ENCODE assay signal across 10 cellular contexts in genomic region chr11:62889126-62889483, GRCh38. TPM values are rescaled to one million over a fixed set of nuclear protein-coding genes. Genes with fewer than 3 reads are reported as not detected.
DNase-seq lines count a peak whose midpoint lies in the region; ATAC-seq and TF ChIP-seq lines count a peak whose summit lies in the region.
"Had no signal": no experiment of that assay in that cellular context is flagged by ENCODE, and none has a peak within 500 bp of the region (broad histone marks: within the 10 kb centered on the region; RNA-seq: fewer than 3 reads in every experiment).

No MANE protein-coding gene starts in this region.

- H3K36me3 Mint-ChIP-seq in Caco-2 (ENCODE audit: insufficient read depth, unreplicated experiment): peaks cover 88% of the 10 kb centered on the region

- intact Hi-C loops in Caco-2 (cut with micrococcal nuclease; ENCODE audit: unreplicated experiment): loop anchor here (1.0 kb wide), 1 partner anchor 8 kb away; no protein-coding TSS in a partner anchor

- peak overlapping the region; percentile 83 for H3K27ac Mint-ChIP-seq in Caco-2 (ENCODE audit: unreplicated experiment)

- peaks cover 57% of the 10 kb centered on the region for H3K4me1 Mint-ChIP-seq in Caco-2 (ENCODE audit: low read depth, unreplicated experiment)

- CTCF ChIA-PET in Caco-2 (lab: Charles Lee): interaction anchor here (0.9 to 1.9 kb wide), 5 partner anchors 8 to 135 kb away, joined by 3 to 8 read pairs (median 5); partner anchors contain the start of genes SLC3A2 and TMEM179B

- WGBS in mesodermal cell (ENCODE audit: insufficient coverage in 2 of 2), 2 experiments: 87 to 100% methylated on average over 1 of the region's 2 CpGs

- H3K27me3 ChIP-seq in Caco-2 (replicated peaks; ENCODE audit: control insufficient read depth, insufficient read depth, low read length) (no peaks in the 10 kb centered on the region), WERI-Rb-1 (ENCODE audit: insufficient read depth, low read depth, severe bottlenecking) (no peaks in the 10 kb centered on the region)

- H3K4me1 ChIP-seq in Caco-2: peaks cover 75% of the 10 kb centered on the region
- H3K4me1 ChIP-seq in mesodermal cell (ENCODE audit: control insufficient read depth, insufficient read depth, low read length, poor library complexity, severe bottlenecking): peaks cover 45% of the 10 kb centered on the region

- DNase-seq in Caco-2 (no peak), WERI-Rb-1 (no peak), erythroblast (lab: John Stamatoyannopoulos, UW) (no peak), NCI-H2107 (lab: John Stamatoyannopoulos, UW) (no peak)
- DNase-seq: activated naive CD4-positive, alpha-beta T cell treated with anti-CD3 and anti-CD28 coated beads, Interleukin-2, amount 10 ng/mL, durations not matched to agents 7 days and 5 days; stimulated activated CD4-positive, alpha-beta T cell treated with anti-CD3 and anti-CD28 coated beads, Interleukin-4, amount 100 ng/mL, for 24 hours had no signal

- POLR2A ChIA-PET in Caco-2 (lab: Charles Lee): interaction anchor here (0.8 to 1.6 kb wide), 10 partner anchors 8 to 162 kb away, joined by 4 to 18 read pairs (median 6); partner anchors contain the start of genes HNRNPUL2, POLR2G, SLC3A2 and STX5

- no peak overlapping the region for H3K4me3 ChIP-seq in Caco-2 (ENCODE audit: low read depth, low read length)
- no peak overlapping the region for H3K4me3 ChIP-seq in WERI-Rb-1 (ENCODE audit: low read depth, low read length)
- no peak overlapping the region for H3K4me3 ChIP-seq in mesodermal cell (ENCODE audit: extremely low read depth, insufficient read depth, low read length, poor library complexity, severe bottlenecking)
- H3K4me3 ChIP-seq: GM12878 had no signal

- TF ChIP-seq POLR2A in erythroblast (IDR thresholded peaks at IDR 0.05; ENCODE audit: low read length): no peak

- no TSS peak for BruUV-seq in Caco-2 (replicated peaks; lab: Mats Ljungman, UMichigan)

- no peaks in the 10 kb centered on the region for H3K27me3 Mint-ChIP-seq in Caco-2 (ENCODE audit: insufficient read depth, unreplicated experiment)

- H3K9me3 Mint-ChIP-seq in Caco-2 (ENCODE audit: unreplicated experiment): no peaks in the 10 kb centered on the region
- H3K9me3 Mint-ChIP-seq: activated naive CD4-positive, alpha-beta T cell treated with anti-CD3 and anti-CD28 coated beads, Interleukin-2, amount 10 ng/mL, durations not matched to agents 7 days and 5 days had no signal

- H3K36me3 ChIP-seq in Caco-2 (ENCODE audit: control insufficient read depth, insufficient read depth, low read length) (peaks cover 19% of the 10 kb centered on the region), WERI-Rb-1 (peaks cover 55% of the 10 kb centered on the region), mesodermal cell (ENCODE audit: control insufficient read depth, insufficient read depth, low read length) (peaks cover 59% of the 10 kb centered on the region)

- TF ChIP-seq CTCF in Caco-2 (IDR thresholded peaks at IDR 0.05; ENCODE audit: insufficient read depth in 1 of 2, low read depth in 1 of 2, low read length in 1 of 2, severe bottlenecking in 1 of 2, unreplicated experiment in 1 of 2): no peak
- no peak for TF ChIP-seq CTCF in WERI-Rb-1 (IDR thresholded peaks at IDR 0.05; ENCODE audit: low read depth, low read length)

- ATAC-seq in GM21576 (IDR thresholded peaks at IDR 0.05; ENCODE audit: unreplicated experiment): no peak

- peak overlapping the region; percentile 2; the same call in 1 of the 2 replicates for H3K27ac ChIP-seq in WERI-Rb-1
- peak overlapping the region; percentile 68 for H3K27ac ChIP-seq in mesodermal cell (ENCODE audit: low read depth, low read length, severe bottlenecking)

- H3K9me3 ChIP-seq in Caco-2: no peaks in the 10 kb centered on the region
- no peaks in the 10 kb centered on the region for H3K9me3 ChIP-seq in WERI-Rb-1 (ENCODE audit: severe bottlenecking)
- H3K9me3 ChIP-seq in mesodermal cell (ENCODE audit: control insufficient read depth, low read length): no peaks in the 10 kb centered on the region

- H3K4me3 Mint-ChIP-seq in Caco-2 (ENCODE audit: unreplicated experiment): peak overlapping the region; percentile 64
- H3K4me3 Mint-ChIP-seq: activated naive CD4-positive, alpha-beta T cell treated with anti-CD3 and anti-CD28 coated beads, Interleukin-2, amount 10 ng/mL, durations not matched to agents 7 days and 5 days had no signal

RNA-seq across cellular contexts. Expression of gene SLC3A2, which starts 8.4 kb away (rescaled TPM):
- 763 and 879 TPM in 2 replicates for total RNA-seq in Caco-2 (2022)
- polyA plus RNA-seq in mesodermal cell (2013, experiment 1 of 2): 157 TPM
- 150 TPM for polyA plus RNA-seq in mesodermal cell (2013, experiment 2 of 2)

RNA-seq across cellular contexts. Expression of gene CHRM1, which starts 32.1 kb away (rescaled TPM):
- not detected in 2 replicates for total RNA-seq in Caco-2 (2022)
- not detected for polyA plus RNA-seq in mesodermal cell (2013, experiment 1 of 2)
- polyA plus RNA-seq in mesodermal cell (2013, experiment 2 of 2): not detected
- total RNA-seq: GM12878, RPMI7951 had no signal
- polyA plus RNA-seq: GM12878 had no signal

RNA-seq across cellular contexts. Expression of gene WDR74, which starts 49.7 kb away (rescaled TPM):
- 112 and 115 TPM in 2 replicates for total RNA-seq in Caco-2 (2022)
- 93.1 TPM for polyA plus RNA-seq in mesodermal cell (2013, experiment 1 of 2)
- 110 TPM for polyA plus RNA-seq in mesodermal cell (2013, experiment 2 of 2)

RNA-seq across cellular contexts. Expression of gene TEX54, which starts 56.5 kb away (rescaled TPM):
- total RNA-seq in Caco-2 (2022): 0.95 TPM in 1 of 2 replicates, not detected in the other
- polyA plus RNA-seq in mesodermal cell (2013, experiment 1 of 2): not detected
- not detected for polyA plus RNA-seq in mesodermal cell (2013, experiment 2 of 2)
- total RNA-seq: RPMI7951 had no signal

RNA-seq across cellular contexts. Expression of gene STX5, which starts 57.3 kb away (rescaled TPM):
- 39.9 and 44.2 TPM in 2 replicates for total RNA-seq in Caco-2 (2022)
- 54.7 TPM for polyA plus RNA-seq in mesodermal cell (2013, experiment 1 of 2)
- polyA plus RNA-seq in mesodermal cell (2013, experiment 2 of 2): 54.2 TPM
